ENCODE assay signal across 9 cellular contexts in genomic region chr1:37999434-38000232, GRCh38. TPM values are rescaled to one million over a fixed set of nuclear protein-coding genes. Genes with fewer than 3 reads are reported as not detected.
DNase-seq lines count a peak whose midpoint lies in the region; ATAC-seq and TF ChIP-seq lines count a peak whose summit lies in the region.
"Had no signal": no experiment of that assay in that cellular context is flagged by ENCODE, and none has a peak within 500 bp of the region (broad histone marks: within the 10 kb centered on the region; RNA-seq: fewer than 3 reads in every experiment).

No MANE protein-coding gene starts in this region.

- peak; percentile 33 for DNase-seq in SIG-M5 treated with dmso at 0.1 percent for 504 hours (lab: John Stamatoyannopoulos, UW; ENCODE audit: unreplicated experiment)
- DNase-seq in SIG-M5 (lab: John Stamatoyannopoulos, UW), result no peak
- no peak for DNase-seq in WTC11 (ENCODE audit: low spot score)
- peak; percentile 78 for DNase-seq in glomerular visceral epithelial cell (ENCODE audit: extremely low spot score)
- DNase-seq in progenitor cell of endocrine pancreas (ENCODE audit: low spot score, unreplicated experiment), result no peak
- DNase-seq in midbrain (lab: John Stamatoyannopoulos, UW), result no peak
- DNase-seq in superior temporal gyrus (ENCODE audit: extremely low spot score), result no peak
- DNase-seq in SK-N-DZ (ENCODE audit: low spot score), result no peak

- peaks cover 10% of the 10 kb centered on the region for H3K36me3 Mint-ChIP-seq in WTC11
- peaks cover 4% of the 10 kb centered on the region for H3K36me3 Mint-ChIP-seq in progenitor cell of endocrine pancreas (ENCODE audit: insufficient read depth)

- POLR2A ChIA-PET in WTC11 (lab: Charles Lee), result interaction anchor here (0.5 to 1.2 kb wide), 2 partner anchors 10 to 12 kb away, joined by 3 to 4 read pairs; partner anchors contain the start of gene SF3A3

- peaks cover 4% of the 10 kb centered on the region; the same call in 1 of the 2 replicates for H3K27me3 Mint-ChIP-seq in WTC11 (ENCODE audit: low read depth)
- H3K27me3 Mint-ChIP-seq in progenitor cell of endocrine pancreas, result peaks cover 4% of the 10 kb centered on the region

- CTCF ChIA-PET in WTC11 (lab: Charles Lee), result interaction anchor here (1.1 to 1.5 kb wide), 3 partner anchors 9 to 29 kb away, joined by 4 to 5 read pairs (median 5); partner anchors contain the start of gene SF3A3

- no peak for TF ChIP-seq CTCF in WTC11 (IDR thresholded peaks at IDR 0.05)
- TF ChIP-seq CTCF in progenitor cell of endocrine pancreas (IDR thresholded peaks at IDR 0.05; ENCODE audit: unreplicated experiment), result no peak

- ATAC-seq in WTC11, result no peak

- peak overlapping the region; percentile 98 for H3K27ac Mint-ChIP-seq in WTC11
- H3K27ac Mint-ChIP-seq in progenitor cell of endocrine pancreas, result peak overlapping the region; percentile 96

- H3K9me3 Mint-ChIP-seq in WTC11, result no peaks in the 10 kb centered on the region
- H3K9me3 Mint-ChIP-seq in progenitor cell of endocrine pancreas (ENCODE audit: low read depth), result no peaks in the 10 kb centered on the region

- peak overlapping the region; percentile 41 for H3K4me3 Mint-ChIP-seq in WTC11
- no peak overlapping the region for H3K4me3 Mint-ChIP-seq in progenitor cell of endocrine pancreas (ENCODE audit: low read depth)

- H3K4me1 Mint-ChIP-seq in WTC11 (peaks cover 60% of the 10 kb centered on the region), progenitor cell of endocrine pancreas (ENCODE audit: low read depth) (peaks cover 17% of the 10 kb centered on the region)

TF ChIP-seq in WTC11, 78 proteins besides CTCF, POLR2A, EP300 and RAD21 (continues in another document):
- TF ChIP-seq RELA (CRISPR knock-in tag; IDR thresholded peaks at IDR 0.05; ENCODE audit: borderline replicate concordance), result no peak
- no peak for TF ChIP-seq MLX (CRISPR knock-in tag; IDR thresholded peaks at IDR 0.05)
- TF ChIP-seq CBFB (CRISPR knock-in tag; IDR thresholded peaks at IDR 0.05; ENCODE audit: low read depth), result no peak
- no peak for TF ChIP-seq ZNF512 (CRISPR knock-in tag; IDR thresholded peaks at IDR 0.05; ENCODE audit: borderline replicate concordance)
- no peak for TF ChIP-seq ZBTB21 (CRISPR knock-in tag; IDR thresholded peaks at IDR 0.05; ENCODE audit: borderline replicate concordance)
- TF ChIP-seq MYBL2 (CRISPR knock-in tag; IDR thresholded peaks at IDR 0.05), result no peak
- TF ChIP-seq NR3C1 (CRISPR knock-in tag; conservative IDR thresholded peaks at IDR 0.05; ENCODE audit: low read depth), result no peak
- TF ChIP-seq IRF2 (CRISPR knock-in tag; IDR thresholded peaks at IDR 0.05; ENCODE audit: borderline replicate concordance, low read depth), result no peak
- no peak for TF ChIP-seq TEAD4 (CRISPR knock-in tag; IDR thresholded peaks at IDR 0.05)
- TF ChIP-seq NFATC4 (CRISPR knock-in tag; IDR thresholded peaks at IDR 0.05), result no peak
- no peak for TF ChIP-seq FOXP4 (CRISPR knock-in tag; IDR thresholded peaks at IDR 0.05)
- TF ChIP-seq PREB (CRISPR knock-in tag; IDR thresholded peaks at IDR 0.05; ENCODE audit: borderline replicate concordance), result no peak
- TF ChIP-seq PRDM15 (CRISPR knock-in tag; IDR thresholded peaks at IDR 0.05), result no peak
- TF ChIP-seq TP53 (CRISPR knock-in tag; IDR thresholded peaks at IDR 0.05), result no peak
- no peak for TF ChIP-seq ZNF396 (CRISPR knock-in tag; IDR thresholded peaks at IDR 0.05; ENCODE audit: borderline replicate concordance)
- no peak for TF ChIP-seq ELF4 (CRISPR knock-in tag; IDR thresholded peaks at IDR 0.05; ENCODE audit: low read depth)
- TF ChIP-seq KAT7 (CRISPR knock-in tag; IDR thresholded peaks at IDR 0.05; ENCODE audit: borderline replicate concordance), result no peak

RNA-seq across cellular contexts. Expression of gene FHL3, which starts 5.7 kb away (rescaled TPM):
- 28.1 to 34.4 TPM (median 28.1 TPM) in 3 replicates for total RNA-seq in WTC11 (2021)
- 16.5 and 17.6 TPM in 2 replicates for total RNA-seq in progenitor cell of endocrine pancreas
- polyA plus RNA-seq in SK-N-DZ (2014; cell fraction: cytosol; rRNA removed), result 8.5 and 9.1 TPM in 2 replicates
- polyA plus RNA-seq in SK-N-DZ (2014; cell fraction: nucleus; rRNA removed), result 8.7 and 10.1 TPM in 2 replicates

RNA-seq across cellular contexts. Expression of gene SF3A3, which starts 9.8 kb away (rescaled TPM):
- total RNA-seq in WTC11 (2021) (96.5 to 126 TPM (median 96.5 TPM) in 3 replicates), progenitor cell of endocrine pancreas (73.8 and 77.3 TPM in 2 replicates)
- polyA plus RNA-seq in SK-N-DZ (2014; cell fraction: cytosol; rRNA removed), result 104 and 138 TPM in 2 replicates
- polyA plus RNA-seq in SK-N-DZ (2014; cell fraction: nucleus; rRNA removed), result 89.0 and 153 TPM in 2 replicates

RNA-seq across cellular contexts. Expression of gene UTP11, which starts 12.9 kb away (rescaled TPM):
- total RNA-seq in WTC11 (2021), result 41.3 to 42.6 TPM (median 42.2 TPM) in 3 replicates
- 23.8 and 27.2 TPM in 2 replicates for total RNA-seq in progenitor cell of endocrine pancreas
- polyA plus RNA-seq in SK-N-DZ (2014; cell fraction: cytosol; rRNA removed), result 95.0 and 95.5 TPM in 2 replicates
- 36.9 and 51.2 TPM in 2 replicates for polyA plus RNA-seq in SK-N-DZ (2014; cell fraction: nucleus; rRNA removed)

RNA-seq across cellular contexts. Expression of gene POU3F1, which starts 47.0 kb away (rescaled TPM):
- total RNA-seq in WTC11 (2021) (18.9 to 22.4 TPM (median 20.9 TPM) in 3 replicates), progenitor cell of endocrine pancreas (0.31 and 0.43 TPM in 2 replicates)
- polyA plus RNA-seq in SK-N-DZ (2014; cell fraction: cytosol; rRNA removed), result 0.96 and 1.3 TPM in 2 replicates
- 0.52 and 0.62 TPM in 2 replicates for polyA plus RNA-seq in SK-N-DZ (2014; cell fraction: nucleus; rRNA removed)
- polyA plus RNA-seq: BJ had no signal

RNA-seq across cellular contexts. Expression of gene INPP5B, which starts 52.8 kb away (rescaled TPM):
- total RNA-seq in WTC11 (2021) (26.8 to 29.4 TPM (median 27.3 TPM) in 3 replicates), progenitor cell of endocrine pancreas (21.1 and 21.9 TPM in 2 replicates)
- polyA plus RNA-seq in SK-N-DZ (2014; cell fraction: cytosol; rRNA removed), result 10.2 and 12.1 TPM in 2 replicates
- polyA plus RNA-seq in SK-N-DZ (2014; cell fraction: nucleus; rRNA removed), result 6.8 and 10.5 TPM in 2 replicates

Comparison
In these comparisons a context has a peak if more than half of its experiments do, and no peak if none do; other contexts are left out.
1. DNase-seq: peak in SIG-M5 treated with dmso at 0.1 percent for 504 hours (single experiment) and glomerular visceral epithelial cell (single experiment); none in SIG-M5 (single experiment), WTC11 (single experiment), progenitor cell of endocrine pancreas (single experiment), midbrain (single experiment), superior temporal gyrus (single experiment) and SK-N-DZ (single experiment).